ENCODE assay signal across 2 cellular contexts in the genomic region with DNA sequence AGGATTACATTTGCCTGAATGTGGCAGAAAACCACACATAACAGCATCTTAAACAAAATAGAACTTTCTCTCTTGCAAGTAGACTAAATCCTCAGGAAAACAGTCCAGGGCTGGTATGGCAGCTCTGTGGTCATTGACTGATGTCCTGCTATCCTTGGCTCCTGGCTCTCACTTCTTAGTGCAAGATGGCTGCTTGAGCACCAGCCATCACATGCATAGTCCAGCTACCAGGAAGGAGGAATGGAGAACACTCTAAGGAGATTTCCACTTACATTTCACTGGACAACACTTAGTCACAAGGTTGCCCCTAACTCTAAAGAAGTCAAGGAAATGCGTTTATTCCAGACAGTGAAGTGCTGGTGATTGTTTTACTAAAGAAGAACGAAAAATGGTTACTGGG.
A peak's percentile ranks its signal among the peaks of the same experiment; 100 is the strongest.
TF ChIP-seq lines count a peak whose summit lies in the region.

No MANE protein-coding gene starts in this region.

TF ChIP-seq in HEK293, 187 proteins besides CTCF, POLR2A, EP300 and RAD21:
- TF ChIP-seq, protein P1, sequence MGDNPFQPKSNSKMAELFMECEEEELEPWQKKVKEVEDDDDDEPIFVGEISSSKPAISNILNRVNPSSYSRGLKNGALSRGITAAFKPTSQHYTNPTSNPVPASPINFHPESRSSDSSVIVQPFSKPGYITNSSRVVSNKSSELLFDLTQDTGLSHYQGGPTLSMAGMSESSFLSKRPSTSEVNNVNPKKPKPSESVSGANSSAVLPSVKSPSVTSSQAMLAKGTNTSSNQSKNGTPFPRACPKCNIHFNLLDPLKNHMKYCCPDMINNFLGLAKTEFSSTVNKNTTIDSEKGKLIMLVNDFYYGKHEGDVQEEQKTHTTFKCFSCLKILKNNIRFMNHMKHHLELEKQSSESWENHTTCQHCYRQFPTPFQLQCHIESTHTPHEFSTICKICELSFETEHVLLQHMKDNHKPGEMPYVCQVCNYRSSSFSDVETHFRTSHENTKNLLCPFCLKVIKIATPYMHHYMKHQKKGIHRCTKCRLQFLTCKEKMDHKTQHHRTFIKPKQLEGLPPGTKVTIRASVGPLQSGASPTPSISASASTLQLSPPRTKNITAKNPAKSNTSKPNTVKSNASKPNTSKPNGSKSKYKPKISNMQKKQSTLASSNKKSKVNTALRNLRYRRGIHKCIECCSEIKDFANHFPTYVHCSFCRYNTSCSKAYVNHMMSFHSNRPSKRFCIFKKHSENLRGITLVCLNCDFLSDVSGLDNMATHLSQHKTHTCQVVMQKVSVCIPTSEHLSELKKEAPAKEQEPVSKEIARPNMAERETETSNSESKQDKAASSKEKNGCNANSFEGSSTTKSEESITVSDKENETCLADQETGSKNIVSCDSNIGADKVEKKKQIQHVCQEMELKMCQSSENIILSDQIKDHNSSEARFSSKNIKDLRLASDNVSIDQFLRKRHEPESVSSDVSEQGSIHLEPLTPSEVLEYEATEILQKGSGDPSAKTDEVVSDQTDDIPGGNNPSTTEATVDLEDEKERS (tag by site-specific recombination; IDR thresholded peaks at IDR 0.05): peak; percentile 93; the same call in 1 of the 2 replicates
- peak; percentile 74; the same call in 1 of the 2 replicates for TF ChIP-seq TRIM28 (IDR thresholded peaks at IDR 0.05; ENCODE audit: borderline replicate concordance, low read length)
- TF ChIP-seq REPIN1 (tag by site-specific recombination; IDR thresholded peaks at IDR 0.05; ENCODE audit: low read depth): no peak
- TF ChIP-seq SETDB1 (IDR thresholded peaks at IDR 0.05; ENCODE audit: insufficient read length, low read length): peak; percentile 81
- no peak for TF ChIP-seq ZXDB (tag by site-specific recombination; IDR thresholded peaks at IDR 0.05)

TF ChIP-seq in K562, 482 proteins besides CTCF, POLR2A, EP300 and RAD21:
- TF ChIP-seq CSDE1 (IDR thresholded peaks at IDR 0.05) (no peak), RBM25 (IDR thresholded peaks at IDR 0.05; ENCODE audit: low read depth, low read length, severe bottlenecking) (peak; percentile 79)
